ENCODE assay signal across 9 cellular contexts in the genomic region with DNA sequence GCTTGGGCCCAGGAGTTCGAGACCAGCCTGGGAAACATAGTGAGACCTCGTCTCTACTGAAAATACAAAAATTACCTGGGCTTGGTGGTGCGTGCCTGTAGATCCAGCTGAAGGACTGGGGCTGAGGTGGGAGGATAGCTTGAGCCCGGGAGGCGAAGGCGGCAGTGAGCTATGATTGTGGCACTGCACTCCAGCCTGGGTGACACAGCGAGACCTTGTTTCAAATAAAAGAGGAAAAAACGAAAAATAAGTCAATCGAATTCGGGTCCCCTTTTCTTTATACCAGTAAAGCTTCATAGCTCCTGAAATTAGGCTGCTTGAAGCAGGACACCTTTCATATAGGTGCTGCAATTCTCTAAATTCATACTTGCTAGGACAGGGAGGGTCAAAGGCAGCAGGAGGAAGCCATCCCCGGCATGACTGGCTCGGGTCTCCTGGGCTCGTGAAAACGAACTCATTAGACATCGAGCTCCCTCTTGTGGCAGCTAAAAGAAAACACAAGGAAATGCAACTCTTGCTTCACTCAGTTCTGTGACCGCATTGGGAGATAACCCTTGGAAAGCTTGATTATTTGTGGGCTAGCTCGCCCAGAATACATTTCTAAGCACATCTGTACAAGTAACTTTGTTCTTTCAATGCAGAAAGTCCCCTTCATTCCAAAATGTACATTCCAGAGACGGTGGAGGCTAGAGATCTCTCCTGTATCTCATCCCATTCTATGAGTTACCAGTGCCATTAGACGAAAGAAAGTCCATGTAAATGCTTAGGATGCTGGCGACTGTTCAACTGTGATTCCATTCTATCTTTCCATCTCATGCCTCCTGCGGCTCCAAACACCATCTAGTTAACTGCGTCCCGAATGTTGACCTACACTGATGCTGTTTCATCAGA. TPM values are rescaled to one million over a fixed set of nuclear protein-coding genes. Genes with fewer than 3 reads are reported as not detected.
DNase-seq lines count a peak whose midpoint lies in the region; ATAC-seq and TF ChIP-seq lines count a peak whose summit lies in the region.
"Had no signal": no experiment of that assay in that cellular context is flagged by ENCODE, and none has a peak within 500 bp of the region (broad histone marks: within the 10 kb centered on the region; RNA-seq: fewer than 3 reads in every experiment).

No MANE protein-coding gene starts in this region.

- peak; percentile 63 to 69 for ATAC-seq in naive thymus-derived CD8-positive, alpha-beta T cell
- ATAC-seq in HG03460 (IDR thresholded peaks at IDR 0.05; ENCODE audit: unreplicated experiment) = no peak

- intact Hi-C loops in thyroid gland (cut with DNase I) = loop anchor here (5.0 kb wide), 1 partner anchor 306 kb away; no protein-coding TSS in a partner anchor

- no peak overlapping the region for H3K27ac Mint-ChIP-seq in naive thymus-derived CD8-positive, alpha-beta T cell
- H3K27ac Mint-ChIP-seq: stimulated activated naive CD8-positive, alpha-beta T cell treated with anti-CD3 and anti-CD28 coated beads, Interleukin-15, Interleukin-2, amounts not matched to agents 100 ng/mL and 50 ng/mL, for 24 hours had no signal

- no peaks in the 10 kb centered on the region for H3K27me3 ChIP-seq in thyroid gland

- TF ChIP-seq CTCF in thyroid gland (IDR thresholded peaks at IDR 0.05) = peak in 5 of 6 experiments; percentile 44 to 72 (median 61)

- no peak overlapping the region for H3K4me3 Mint-ChIP-seq in naive thymus-derived CD8-positive, alpha-beta T cell
- H3K4me3 Mint-ChIP-seq: stimulated activated naive CD8-positive, alpha-beta T cell treated with anti-CD3 and anti-CD28 coated beads, Interleukin-15, Interleukin-2, amounts not matched to agents 100 ng/mL and 50 ng/mL, for 24 hours had no signal

- DNase-seq in CMK (ENCODE audit: low read depth) (peak; percentile 83), HPDE6-E6E7 (ENCODE audit: extremely low spot score) (peak; percentile 46), NOMO-1 (lab: John Stamatoyannopoulos, UW; ENCODE audit: unreplicated experiment in 2 of 2) (peak; percentile 39 to 84), fibroblast of peridontal ligament (ENCODE audit: extremely low read depth) (peak; percentile 90), thyroid gland (peak; percentile 54 to 58)
- peak; percentile 22 for DNase-seq in activated CD8-positive, alpha-beta memory T cell treated with anti-CD3 and anti-CD28 coated beads, Interleukin-2, amount 50 U/mL, for 4 hours
- DNase-seq in naive thymus-derived CD8-positive, alpha-beta T cell = peak in 7 of 10 donors; percentile 26 to 67 (median 34)

- POLR2A ChIA-PET in naive thymus-derived CD8-positive, alpha-beta T cell (lab: Charles Lee) = interaction anchor here (0.5 kb wide), 1 partner anchor 411 kb away, joined by 11 read pairs; no protein-coding TSS in a partner anchor

- no peak for TF ChIP-seq POLR2A in thyroid gland (IDR thresholded peaks at IDR 0.05)

- H3K27me3 Mint-ChIP-seq in naive thymus-derived CD8-positive, alpha-beta T cell = peaks cover 41 to 63% (median 55%) of the 10 kb centered on the region in 5 donors

- peaks cover 0 to 3% (median 0%) of the 10 kb centered on the region in 3 donors for H3K36me3 Mint-ChIP-seq in naive thymus-derived CD8-positive, alpha-beta T cell

- WGBS in thyroid gland, 2 donors = 29 to 33% methylated on average over 23 of the region's 23 CpGs

- no peak overlapping the region for H3K4me3 ChIP-seq in thyroid gland (replicated peaks in 1 of 3)

- peaks cover 0 to 14% (median 0%) of the 10 kb centered on the region in 9 donors for H3K9me3 Mint-ChIP-seq in naive thymus-derived CD8-positive, alpha-beta T cell

- H3K9me3 ChIP-seq in thyroid gland = no peaks in the 10 kb centered on the region

- no peaks in the 10 kb centered on the region for H3K4me1 ChIP-seq in thyroid gland

- H3K36me3 ChIP-seq in thyroid gland = no peaks in the 10 kb centered on the region

- peaks cover 0 to 5% (median 1%) of the 10 kb centered on the region in 4 donors for H3K4me1 Mint-ChIP-seq in naive thymus-derived CD8-positive, alpha-beta T cell

- no peak overlapping the region for H3K27ac ChIP-seq in thyroid gland

RNA-seq across cellular contexts. Expression of a gene that starts 16.8 kb away (rescaled TPM):
- total RNA-seq in naive thymus-derived CD8-positive, alpha-beta T cell = not detected
- not detected for polyA plus RNA-seq in naive thymus-derived CD8-positive, alpha-beta T cell
- under 1 TPM in 3 of 4 donors, not detected in 1; 0.11 to 0.94 (median 0.39) TPM for total RNA-seq in thyroid gland

RNA-seq across cellular contexts. Expression of a gene that starts 17.1 kb away (rescaled TPM):
- 1 to 10 TPM; 1.3 to 1.4 TPM for total RNA-seq in naive thymus-derived CD8-positive, alpha-beta T cell
- not detected for polyA plus RNA-seq in naive thymus-derived CD8-positive, alpha-beta T cell
- 1 to 10 TPM; 1.6 to 9.7 (median 2.7) TPM for total RNA-seq in thyroid gland

RNA-seq across cellular contexts. Expression of a gene that starts 26.1 kb away (rescaled TPM):
- total RNA-seq in naive thymus-derived CD8-positive, alpha-beta T cell = not detected
- under 1 TPM in 2 of 3 donors, not detected in 1; 0.11 to 0.49 TPM for polyA plus RNA-seq in naive thymus-derived CD8-positive, alpha-beta T cell
- 1 to 10 TPM; 1.7 to 5.8 (median 3.3) TPM for total RNA-seq in thyroid gland

RNA-seq across cellular contexts. Expression of a gene that starts 54.0 kb away (rescaled TPM):
- not detected for total RNA-seq in naive thymus-derived CD8-positive, alpha-beta T cell
- polyA plus RNA-seq in naive thymus-derived CD8-positive, alpha-beta T cell = under 1 TPM in 1 of 3 donors, not detected in 2; 0.09 TPM
- total RNA-seq in thyroid gland = 1 to 10 TPM in 2 of 4 donors, not detected in 2; 1.1 to 1.5 TPM

Comparison
In these comparisons a context has a peak if more than half of its experiments do, and no peak if none do; other contexts are left out.
1. DNase-seq: peak in every context shown above with its lines; median percentile 90 in fibroblast of peridontal ligament; 83 in CMK; 62 in NOMO-1; 56 in thyroid gland; 46 in HPDE6-E6E7; 34 in naive thymus-derived CD8-positive, alpha-beta T cell; 22 in activated CD8-positive, alpha-beta memory T cell treated with anti-CD3 and anti-CD28 coated beads, Interleukin-2, amount 50 U/mL, for 4 hours.